ENCODE assay signal across 22 cellular contexts in the genomic region with DNA sequence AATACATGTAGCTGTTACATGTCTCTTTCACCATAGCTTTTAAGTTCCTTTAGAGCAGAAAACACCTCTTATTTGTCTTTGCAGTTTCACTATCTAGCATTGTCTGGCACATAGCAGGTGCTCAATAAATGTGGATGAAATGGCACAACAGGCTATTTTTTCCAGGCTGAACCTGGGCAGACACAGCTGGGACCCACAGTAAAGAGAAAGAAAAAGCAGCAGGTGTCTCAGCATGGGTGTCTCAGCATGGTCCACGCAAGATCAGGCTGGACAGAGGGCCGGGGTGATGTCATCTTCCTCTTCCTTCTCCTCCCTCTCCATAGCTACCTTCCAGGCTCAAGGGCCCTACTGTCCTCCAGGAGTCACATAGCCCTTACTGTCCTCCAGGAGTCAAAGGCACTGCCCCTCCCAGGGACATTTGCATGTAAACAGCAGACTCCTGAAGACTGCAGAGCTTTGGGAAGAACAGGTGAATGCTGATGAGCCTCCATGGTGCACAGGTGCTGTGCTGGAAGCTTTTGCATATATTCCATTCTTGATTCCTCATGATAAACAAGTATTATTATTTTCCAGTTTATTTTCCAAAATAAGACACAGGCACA.
DNase-seq lines count a peak whose midpoint lies in the region; ATAC-seq and TF ChIP-seq lines count a peak whose summit lies in the region.
"Had no signal": no experiment of that assay in that cellular context is flagged by ENCODE, and none has a peak within 500 bp of the region (broad histone marks: within the 10 kb centered on the region; RNA-seq: fewer than 3 reads in every experiment).

No MANE protein-coding gene starts in this region.

- H3K4me3 ChIP-seq in GM23338 = no peak overlapping the region
- no peak overlapping the region for H3K4me3 ChIP-seq in mucosa of descending colon
- H3K4me3 ChIP-seq: A549, BLaER1 had no signal

- ATAC-seq in GM23338 (peak; percentile 80), mucosa of descending colon (peak; percentile 34), omental fat pad (ENCODE audit: low FRiP score) (no peak), HG02678 (IDR thresholded peaks at IDR 0.05; ENCODE audit: unreplicated experiment) (no peak)
- ATAC-seq: A549, HepG2, PC-3, T-cell had no signal

- H3K27ac Mint-ChIP-seq in GM23338 (no peak overlapping the region; the same call in 1 of the 2 replicates), brain (peak overlapping the region in 3 of 5 experiments; percentile 30 to 65 (median 37))
- H3K27ac Mint-ChIP-seq: CD4-positive, alpha-beta memory T cell; T-cell had no signal

- H3K27ac ChIP-seq in GM23338 (ENCODE audit: low read depth) = no peak overlapping the region
- H3K27ac ChIP-seq: A549, BLaER1 had no signal

- TF ChIP-seq CTCF in GM23338 (conservative IDR thresholded peaks at IDR 0.05; ENCODE audit: low read depth in 2 of 2) (no peak), brain (conservative IDR thresholded peaks at IDR 0.05) (no peak), mucosa of descending colon (IDR thresholded peaks at IDR 0.05) (no peak), omental fat pad (IDR thresholded peaks at IDR 0.05) (no peak)

- intact Hi-C loops in mucosa of descending colon (cut with DNase I, micrococcal nuclease) = no loop called here

- H3K4me1 ChIP-seq in GM23338 (ENCODE audit: insufficient read depth) (peaks cover 30% of the 10 kb centered on the region), mucosa of descending colon (ENCODE audit: low read depth) (peaks cover 3% of the 10 kb centered on the region)
- H3K4me1 ChIP-seq: A549 had no signal

- H3K4me1 Mint-ChIP-seq in GM23338 = peaks cover 40% of the 10 kb centered on the region
- peaks cover 60% of the 10 kb centered on the region for H3K4me1 Mint-ChIP-seq in brain
- H3K4me1 Mint-ChIP-seq: CD4-positive, alpha-beta memory T cell; T-cell had no signal

- H3K27me3 Mint-ChIP-seq in GM23338 (ENCODE audit: insufficient read depth, low read depth, poor library complexity) (peaks cover 22% of the 10 kb centered on the region), brain (no peaks in the 10 kb centered on the region)
- H3K27me3 Mint-ChIP-seq: T-cell had no signal

- H4K20me1 ChIP-seq in GM23338 (replicated peaks; ENCODE audit: insufficient read depth) = no peaks in the 10 kb centered on the region
- H4K20me1 ChIP-seq: BLaER1 had no signal

- H3K4me3 Mint-ChIP-seq in GM23338 (no peak overlapping the region), brain (peak overlapping the region in 1 of 5 experiments; percentile 5)
- H3K4me3 Mint-ChIP-seq: CD4-positive, alpha-beta memory T cell; T-cell had no signal

- no peaks in the 10 kb centered on the region for H3K36me3 ChIP-seq in GM23338 (ENCODE audit: insufficient read depth)
- no peaks in the 10 kb centered on the region for H3K36me3 ChIP-seq in mucosa of descending colon (ENCODE audit: low read depth)
- H3K36me3 ChIP-seq: BLaER1 had no signal

- H3K27me3 ChIP-seq in GM23338 (ENCODE audit: insufficient read depth) = no peaks in the 10 kb centered on the region
- H3K27me3 ChIP-seq: BLaER1 had no signal

- no peaks in the 10 kb centered on the region; the same call in 2 of the 3 replicates for H3K9me3 Mint-ChIP-seq in GM23338
- peaks cover 3 to 13% (median 8%) of the 10 kb centered on the region in 5 experiments for H3K9me3 Mint-ChIP-seq in brain
- H3K9me3 Mint-ChIP-seq: CD4-positive, alpha-beta memory T cell; T-cell had no signal

- H3K9me2 ChIP-seq in GM23338 (ENCODE audit: insufficient read depth) = 0 out of 2 replicates have a peak, but pooled peaks cover 4% of the 10 kb centered on the region
- H3K9me2 ChIP-seq: SK-N-SH had no signal

- H3K4me2 ChIP-seq in GM23338 = 0 out of 2 replicates have a peak overlapping the region, but pooled peaks have one; percentile 55
- H3K4me2 ChIP-seq: A549, BLaER1, SK-N-SH had no signal

- H3K79me2 ChIP-seq in GM23338 (replicated peaks; ENCODE audit: insufficient read depth) = no peaks in the 10 kb centered on the region

- H3K36me3 Mint-ChIP-seq in GM23338 (ENCODE audit: low read depth) (no peaks in the 10 kb centered on the region), brain (peaks cover 19% of the 10 kb centered on the region)
- H3K36me3 Mint-ChIP-seq: CD4-positive, alpha-beta memory T cell; T-cell had no signal

- no peak overlapping the region for H2AFZ ChIP-seq in GM23338

- H3F3A ChIP-seq in GM23338 (replicated peaks; ENCODE audit: low read depth) = no peaks in the 10 kb centered on the region

- DNase-seq in GM23338 (ENCODE audit: low spot score) = peak; percentile 44
- peak; percentile 43 for DNase-seq in NCI-H2029 treated with DMSO at 0.1 percent for 48 hours (lab: John Stamatoyannopoulos, UW)
- DNase-seq in mucosa of descending colon = no peak
- no peak for DNase-seq in omental fat pad (ENCODE audit: low spot score)
- DNase-seq in NCI-H1694 (lab: John Stamatoyannopoulos, UW) = no peak
- DNase-seq in NCI-H510A (lab: John Stamatoyannopoulos, UW) = no peak
- DNase-seq: CD4-positive, alpha-beta memory T cell; DND-41; HCEC 1CT; KBM-7; NCI-H1930; NCI-H510A treated with DMSO at 0.1 percent for 48 hours; PC-3; RPMI8226; SHP77 treated with DMSO at 0.1 percent for 48 hours; SK-N-SH; T-cell had no signal

- H3K9me3 ChIP-seq in mucosa of descending colon = no peaks in the 10 kb centered on the region
- H3K9me3 ChIP-seq: A549, BLaER1, SK-N-SH had no signal

TF ChIP-seq in GM23338, 12 proteins besides CTCF, POLR2A, EP300 and RAD21 (continues in another document):
- TF ChIP-seq, protein P1, sequence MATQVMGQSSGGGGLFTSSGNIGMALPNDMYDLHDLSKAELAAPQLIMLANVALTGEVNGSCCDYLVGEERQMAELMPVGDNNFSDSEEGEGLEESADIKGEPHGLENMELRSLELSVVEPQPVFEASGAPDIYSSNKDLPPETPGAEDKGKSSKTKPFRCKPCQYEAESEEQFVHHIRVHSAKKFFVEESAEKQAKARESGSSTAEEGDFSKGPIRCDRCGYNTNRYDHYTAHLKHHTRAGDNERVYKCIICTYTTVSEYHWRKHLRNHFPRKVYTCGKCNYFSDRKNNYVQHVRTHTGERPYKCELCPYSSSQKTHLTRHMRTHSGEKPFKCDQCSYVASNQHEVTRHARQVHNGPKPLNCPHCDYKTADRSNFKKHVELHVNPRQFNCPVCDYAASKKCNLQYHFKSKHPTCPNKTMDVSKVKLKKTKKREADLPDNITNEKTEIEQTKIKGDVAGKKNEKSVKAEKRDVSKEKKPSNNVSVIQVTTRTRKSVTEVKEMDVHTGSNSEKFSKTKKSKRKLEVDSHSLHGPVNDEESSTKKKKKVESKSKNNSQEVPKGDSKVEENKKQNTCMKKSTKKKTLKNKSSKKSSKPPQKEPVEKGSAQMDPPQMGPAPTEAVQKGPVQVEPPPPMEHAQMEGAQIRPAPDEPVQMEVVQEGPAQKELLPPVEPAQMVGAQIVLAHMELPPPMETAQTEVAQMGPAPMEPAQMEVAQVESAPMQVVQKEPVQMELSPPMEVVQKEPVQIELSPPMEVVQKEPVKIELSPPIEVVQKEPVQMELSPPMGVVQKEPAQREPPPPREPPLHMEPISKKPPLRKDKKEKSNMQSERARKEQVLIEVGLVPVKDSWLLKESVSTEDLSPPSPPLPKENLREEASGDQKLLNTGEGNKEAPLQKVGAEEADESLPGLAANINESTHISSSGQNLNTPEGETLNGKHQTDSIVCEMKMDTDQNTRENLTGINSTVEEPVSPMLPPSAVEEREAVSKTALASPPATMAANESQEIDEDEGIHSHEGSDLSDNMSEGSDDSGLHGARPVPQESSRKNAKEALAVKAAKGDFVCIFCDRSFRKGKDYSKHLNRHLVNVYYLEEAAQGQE (IDR thresholded peaks at IDR 0.05; ENCODE audit: unreplicated experiment) = no peak

Comparison
In these comparisons a context has a peak if more than half of its experiments do, and no peak if none do; other contexts are left out.
1. ATAC-seq: peak in GM23338 (single experiment) and mucosa of descending colon (single experiment); none in omental fat pad (single experiment) and HG02678 (single experiment).
2. DNase-seq: peak in GM23338 (single experiment) and NCI-H2029 treated with DMSO at 0.1 percent for 48 hours (single experiment); none in mucosa of descending colon (0 of 3), omental fat pad (single experiment), NCI-H1694 (single experiment) and NCI-H510A (single experiment).